ENCODE assay signal across 23 cellular contexts in genomic region chr13:36515466-36515865, GRCh38.
"Had no signal": no experiment of that assay in that cellular context is flagged by ENCODE, and none has a peak within 500 bp of the region (broad histone marks: within the 10 kb centered on the region; RNA-seq: fewer than 3 reads in every experiment).

No MANE protein-coding gene starts in this region.

- H3K4me3 ChIP-seq: K562, SJSA1 had no signal

- ATAC-seq: K562, T-cell had no signal

- DNase-seq: Kasumi-1, MM.1S, NCI-H1105, NCI-H1436 treated with DMSO at 0.1 percent for 48 hours, NCI-H1694, NCI-H187 treated with DMSO at 0.1 percent for 48 hours, NCI-H2029 treated with DMSO at 0.1 percent for 48 hours, NCI-H2171 treated with DMSO at 0.1 percent for 48 hours, NCI-H2227 treated with DMSO at 0.1 percent for 48 hours, NCI-H526, Right ventricle myocardium superior, RPMI8226, SIG-M5, SK-N-SH, SW 1271, T-cell had no signal

- H3K9me3 ChIP-seq: SJSA1, SK-N-SH had no signal

- H3K27ac ChIP-seq: HL-60, KMS-11, SJSA1 had no signal

- H3K27me3 Mint-ChIP-seq: IgD-negative memory B cell had no signal

- H3K36me3 Mint-ChIP-seq: IgD-negative memory B cell, T-cell had no signal

- H3K4me3 Mint-ChIP-seq: IgD-negative memory B cell, T-cell had no signal

- H3K9ac ChIP-seq: KMS-11, SK-N-SH had no signal

- H3K9me3 Mint-ChIP-seq: IgD-negative memory B cell had no signal

- FAIRE-seq: HTR-8/SVneo, K562, RCC 7860 had no signal

- H3K36me3 ChIP-seq: SJSA1 had no signal

- H3K27ac Mint-ChIP-seq: IgD-negative memory B cell, T-cell had no signal

- H3K27me3 ChIP-seq: SJSA1 had no signal

- H3K4me1 ChIP-seq: SJSA1 had no signal

- H3K4me1 Mint-ChIP-seq: IgD-negative memory B cell, T-cell had no signal
